ENCODE assay signal across 12 cellular contexts in the genomic region with DNA sequence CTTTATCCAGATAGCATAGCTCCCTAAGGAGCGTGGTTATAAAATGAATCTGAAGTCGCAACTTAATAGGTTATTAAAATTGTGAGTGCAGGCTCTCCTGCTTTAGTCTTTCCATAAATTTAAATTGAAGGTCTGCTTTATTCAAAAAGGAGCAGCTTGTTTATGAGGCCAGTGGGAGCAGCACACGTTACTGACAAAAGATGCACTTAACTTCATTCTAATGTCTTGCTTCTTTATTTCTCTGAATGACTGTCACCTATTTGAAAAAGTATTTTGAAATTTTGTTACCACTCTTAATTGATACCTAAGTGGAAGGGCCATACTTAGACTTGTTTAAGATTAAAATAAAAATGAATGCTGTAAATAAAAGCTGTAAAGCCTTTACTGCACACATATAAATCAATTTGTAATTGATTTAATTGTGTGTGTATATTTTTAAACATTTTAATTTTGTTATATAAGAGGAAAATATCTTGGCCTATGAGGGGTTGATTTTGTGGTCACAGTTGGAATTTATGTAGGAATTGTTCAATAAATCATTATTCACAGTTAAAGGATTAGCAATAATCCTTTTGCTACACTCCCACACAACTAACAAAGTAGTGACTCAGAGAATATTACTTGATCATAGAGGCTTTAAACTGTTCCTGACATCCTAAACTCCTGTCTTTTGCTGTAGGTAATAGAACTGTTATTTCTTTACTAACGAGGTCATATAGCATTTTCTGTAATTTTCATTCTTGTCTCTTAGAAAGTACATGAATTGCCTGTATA.
DNase-seq lines count a peak whose midpoint lies in the region; ATAC-seq and TF ChIP-seq lines count a peak whose summit lies in the region.
"Had no signal": no experiment of that assay in that cellular context is flagged by ENCODE, and none has a peak within 500 bp of the region (broad histone marks: within the 10 kb centered on the region; RNA-seq: fewer than 3 reads in every experiment).

No MANE protein-coding gene starts in this region.

- H3K4me2 ChIP-seq in Karpas-422 (ENCODE audit: low read depth, low read length, poor library complexity, severe bottlenecking) = no peak overlapping the region

- ATAC-seq in HG03196 (IDR thresholded peaks at IDR 0.05; ENCODE audit: unreplicated experiment) = no peak
- ATAC-seq: Right ventricle myocardium inferior had no signal

- H3K36me3 ChIP-seq in Karpas-422 (ENCODE audit: insufficient read depth, low read length) (peaks cover 21% of the 10 kb centered on the region), WERI-Rb-1 (no peaks in the 10 kb centered on the region)

- peaks cover 92% of the 10 kb centered on the region for H3K79me2 ChIP-seq in Karpas-422 (ENCODE audit: low read length)

- H3K4me3 ChIP-seq in Karpas-422 (ENCODE audit: low read length) (no peak overlapping the region), WERI-Rb-1 (ENCODE audit: low read depth, low read length) (peak overlapping the region; percentile 3; the same call in 1 of the 2 replicates)

- H3K9me3 ChIP-seq in Karpas-422 (ENCODE audit: low read length) = no peaks in the 10 kb centered on the region
- H3K9me3 ChIP-seq in WERI-Rb-1 (ENCODE audit: severe bottlenecking) = no peaks in the 10 kb centered on the region

- H3K9ac ChIP-seq in Karpas-422 (ENCODE audit: low read length) = no peak overlapping the region

- DNase-seq in COLO829 (ENCODE audit: low spot score) = peak; percentile 55
- DNase-seq in Karpas-422 = no peak
- DNase-seq in WERI-Rb-1 = no peak
- DNase-seq in kidney glomerular epithelial cell (lab: John Stamatoyannopoulos, UW) = peak; percentile 72
- no peak for DNase-seq in NCI-H2171 (lab: John Stamatoyannopoulos, UW)
- no peak for DNase-seq in OCI-M2 (lab: John Stamatoyannopoulos, UW; ENCODE audit: unreplicated experiment)
- no peak for DNase-seq in NCI-H2227 treated with DMSO at 0.1 percent for 48 hours (lab: John Stamatoyannopoulos, UW)
- DNase-seq: NCI-H1105, NCI-H69, trophoblast cell had no signal

- H3K27me3 ChIP-seq in Karpas-422 (ENCODE audit: low read length) (no peaks in the 10 kb centered on the region), WERI-Rb-1 (ENCODE audit: insufficient read depth, low read depth, severe bottlenecking) (no peaks in the 10 kb centered on the region)

- H3K4me1 ChIP-seq in Karpas-422 (ENCODE audit: low read length) = peaks cover 53% of the 10 kb centered on the region

- H2AFZ ChIP-seq in Karpas-422 (ENCODE audit: low read length) = no peak overlapping the region

- H3K27ac ChIP-seq in Karpas-422 (ENCODE audit: low read length) (peak overlapping the region; percentile 85), WERI-Rb-1 (peak overlapping the region; percentile 85)

- no peak for TF ChIP-seq CTCF in WERI-Rb-1 (IDR thresholded peaks at IDR 0.05; ENCODE audit: low read depth, low read length)

- H4K20me1 ChIP-seq in Karpas-422 (ENCODE audit: insufficient read depth, low read depth, low read length) = no peaks in the 10 kb centered on the region

- H3K9me2 ChIP-seq in Karpas-422 (replicated peaks; ENCODE audit: insufficient read depth, low read length) = no peaks in the 10 kb centered on the region

Comparison
In these comparisons a context has a peak if more than half of its experiments do, and no peak if none do; other contexts are left out.
1. DNase-seq: peak in COLO829 (single experiment) and kidney glomerular epithelial cell (single experiment); none in Karpas-422 (single experiment), WERI-Rb-1 (single experiment), NCI-H2171 (single experiment), OCI-M2 (single experiment) and NCI-H2227 treated with DMSO at 0.1 percent for 48 hours (single experiment).